40 cellular contexts compared by ENCODE assay signal in the genomic region with DNA sequence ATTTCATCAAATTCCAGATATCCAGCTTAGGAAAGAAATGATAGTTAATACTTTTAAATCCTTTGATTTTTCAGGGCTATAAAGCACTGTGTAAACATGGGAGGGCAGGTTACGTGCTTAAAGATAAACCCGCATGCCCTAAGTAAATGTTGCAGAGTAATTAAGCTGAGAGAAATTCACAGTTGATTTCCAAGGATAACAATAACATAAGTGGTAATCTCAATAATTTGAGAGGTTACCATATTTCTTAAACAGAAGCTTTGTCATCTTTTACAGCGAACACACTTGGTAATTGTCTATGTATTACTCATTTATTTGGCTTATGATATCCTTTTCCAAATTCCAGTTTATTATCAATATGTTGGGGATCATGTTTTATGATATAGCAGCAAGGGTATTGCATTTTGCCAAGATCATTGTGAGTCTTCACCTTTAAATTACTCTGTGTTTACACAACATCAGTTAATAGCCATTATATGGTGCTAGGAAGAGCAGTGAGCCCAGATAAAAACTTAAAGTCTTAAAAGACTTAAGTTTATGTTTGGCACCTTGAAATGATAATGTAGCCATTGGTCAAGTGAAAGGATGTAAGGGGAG. TPM values are rescaled to one million over a fixed set of nuclear protein-coding genes. Genes with fewer than 3 reads are reported as not detected.
"Had no signal": no experiment of that assay in that cellular context is flagged by ENCODE, and none has a peak within 500 bp of the region (broad histone marks: within the 10 kb centered on the region; RNA-seq: fewer than 3 reads in every experiment).

No MANE protein-coding gene starts in this region.

- H3K36me3 Mint-ChIP-seq: activated CD4-positive, alpha-beta memory T cell treated with anti-CD3 and anti-CD28 coated beads for 36 hours; activated naive CD4-positive, alpha-beta T cell treated with anti-CD3 and anti-CD28 coated beads, Interleukin-2, amount 50 U/mL, for 72 hours; T-cell had no signal

- H3K4me3 Mint-ChIP-seq: activated B cell treated with CpG ODN at 0.5 μM for 24 hours; activated CD4-positive, alpha-beta memory T cell treated with anti-CD3 and anti-CD28 coated beads for 36 hours; activated naive CD4-positive, alpha-beta T cell treated with anti-CD3 and anti-CD28 coated beads for 36 hours; activated T-cell treated with anti-CD3 and anti-CD28 coated beads, Interleukin-2, amount 50 U/mL, for 4 hours; activated T-helper 1 cell treated with anti-CD3 and anti-CD28 coated beads, Interleukin-12 subunit alpha, Interleukin-12 subunit beta, Interleukin-2, Interleukin-4 antibody, amounts not matched to agents 30 ng/mL and 10 ng/mL and 1 ng/mL, durations not matched to agents 14 hours and 24 hours and 36 hours; T-cell had no signal

- DNase-seq: activated B cell treated with CpG ODN at 0.5 μM for 24 hours; activated CD4-positive, alpha-beta memory T cell treated with anti-CD3 and anti-CD28 coated beads for 36 hours; activated CD4-positive, alpha-beta T cell treated with anti-CD3 and anti-CD28 coated beads for 4 hours; activated CD4-positive, alpha-beta T cell treated with anti-CD3 and anti-CD28 coated beads, Interleukin-2, amount 50 U/mL, for 1 hour; activated CD4-positive, CD25-positive, alpha-beta regulatory T cell treated with anti-CD3 and anti-CD28 coated beads, Interleukin-2, amount 50 U/mL, for 72 hours; activated CD8-positive, alpha-beta memory T cell treated with anti-CD3 and anti-CD28 coated beads, Interleukin-2, amount 50 U/mL, for 4 hours; activated gamma-delta T cell treated with Interleukin-2 at 50 U/mL for 16 hours; activated naive CD4-positive, alpha-beta T cell treated with anti-CD3 and anti-CD28 coated beads for 36 hours; activated T-cell treated with anti-CD3 and anti-CD28 coated beads for 4 hours; activated T-cell treated with anti-CD3 and anti-CD28 coated beads, Interleukin-2, amount 50 U/mL, for 4 hours; adrenal gland; body of pancreas; KG1; NCI-H1092 treated with DMSO at 0.1 percent for 48 hours; NCI-H1436; NCI-H1694; NCI-H1930; NCI-H2081 treated with DMSO at 0.1 percent for 48 hours; NCI-H226; NCI-H446 treated with DMSO at 0.1 percent for 48 hours; NCI-H524; NCI-H82; NK-92 treated with Interleukin-12 subunit alpha and Interleukin-12 subunit beta, amount 100 ng/mL, for 24 hours; PC-3; Peyer's patch; RPMI8226; SHP77 treated with DMSO at 0.1 percent for 48 hours; SK-N-SH; T-cell; T-helper 2 cell; T-helper 9 cell had no signal

- H3K4me1 ChIP-seq: adrenal gland, body of pancreas, breast epithelium, SJSA1 had no signal

- H3K36me3 ChIP-seq: adrenal gland, breast epithelium, Peyer's patch, SJSA1 had no signal

- H3K9me3 ChIP-seq: adrenal gland, body of pancreas, breast epithelium, Peyer's patch, SJSA1, SK-N-SH had no signal

- H3K27ac ChIP-seq: adrenal gland, body of pancreas, breast epithelium, SJSA1, VCaP had no signal

- ATAC-seq: activated naive CD4-positive, alpha-beta T cell treated with anti-CD3 and anti-CD28 coated beads, Interleukin-2, amount 50 U/mL, for 72 hours; activated T-cell treated with anti-CD3 and anti-CD28 coated beads, Interleukin-2, amount 50 U/mL, for 4 hours; body of pancreas; PC-3; T-cell had no signal

- H3K27me3 Mint-ChIP-seq: activated B cell treated with CpG ODN at 0.5 μM for 24 hours; activated CD4-positive, alpha-beta memory T cell treated with anti-CD3 and anti-CD28 coated beads for 36 hours; T-cell had no signal

- H3K27me3 ChIP-seq: adrenal gland, body of pancreas, breast epithelium, Peyer's patch had no signal

- H3K4me1 Mint-ChIP-seq: activated B cell treated with CpG ODN at 0.5 μM for 24 hours, T-cell had no signal

- H3K27ac Mint-ChIP-seq: activated B cell treated with CpG ODN at 0.5 μM for 24 hours; activated CD4-positive, alpha-beta memory T cell treated with anti-CD3 and anti-CD28 coated beads for 36 hours; activated naive CD4-positive, alpha-beta T cell treated with anti-CD3 and anti-CD28 coated beads for 36 hours; activated naive CD4-positive, alpha-beta T cell treated with anti-CD3 and anti-CD28 coated beads, Interleukin-2, amount 50 U/mL, for 72 hours; activated T-helper 1 cell treated with anti-CD3 and anti-CD28 coated beads, Interleukin-12 subunit alpha, Interleukin-12 subunit beta, Interleukin-2, Interleukin-4 antibody, amounts not matched to agents 30 ng/mL and 10 ng/mL and 1 ng/mL, durations not matched to agents 14 hours and 24 hours and 36 hours; T-cell had no signal

- H3K9me3 Mint-ChIP-seq: activated B cell treated with CpG ODN at 0.5 μM for 24 hours; activated CD4-positive, alpha-beta memory T cell treated with anti-CD3 and anti-CD28 coated beads for 36 hours; activated naive CD4-positive, alpha-beta T cell treated with anti-CD3 and anti-CD28 coated beads for 36 hours; activated naive CD4-positive, alpha-beta T cell treated with anti-CD3 and anti-CD28 coated beads, Interleukin-2, amount 50 U/mL, for 72 hours; activated T-cell treated with anti-CD3 and anti-CD28 coated beads, Interleukin-2, amount 50 U/mL, for 4 hours; activated T-helper 1 cell treated with anti-CD3 and anti-CD28 coated beads, Interleukin-12 subunit alpha, Interleukin-12 subunit beta, Interleukin-2, Interleukin-4 antibody, amounts not matched to agents 30 ng/mL and 10 ng/mL and 1 ng/mL, durations not matched to agents 14 hours and 24 hours and 36 hours; T-cell had no signal

- H3K4me3 ChIP-seq: adrenal gland, body of pancreas, breast epithelium, Peyer's patch, SJSA1 had no signal

RNA-seq across cellular contexts. Expression of a gene that starts 15.4 kb away (rescaled TPM):
- total RNA-seq: activated CD4-positive, alpha-beta memory T cell treated with anti-CD3 and anti-CD28 coated beads for 36 hours; activated naive CD4-positive, alpha-beta T cell treated with anti-CD3 and anti-CD28 coated beads for 36 hours; activated T-cell treated with anti-CD3 and anti-CD28 coated beads, Interleukin-2, amount 50 U/mL, for 4 hours; activated T-helper 1 cell treated with anti-CD3 and anti-CD28 coated beads, Interleukin-12 subunit alpha, Interleukin-12 subunit beta, Interleukin-2, Interleukin-4 antibody, amounts not matched to agents 30 ng/mL and 10 ng/mL and 1 ng/mL, durations not matched to agents 14 hours and 24 hours and 36 hours; PC-3; SJSA1 had no signal

RNA-seq across cellular contexts. Expression of a gene that starts 37.5 kb away (rescaled TPM):
- total RNA-seq: activated B cell treated with CpG ODN at 0.5 μM for 24 hours; activated CD4-positive, alpha-beta memory T cell treated with anti-CD3 and anti-CD28 coated beads for 36 hours; activated naive CD4-positive, alpha-beta T cell treated with anti-CD3 and anti-CD28 coated beads for 36 hours; activated naive CD4-positive, alpha-beta T cell treated with anti-CD3 and anti-CD28 coated beads, Interleukin-2, amount 50 U/mL, for 72 hours; activated T-cell treated with anti-CD3 and anti-CD28 coated beads, Interleukin-2, amount 50 U/mL, for 4 hours; activated T-helper 1 cell treated with anti-CD3 and anti-CD28 coated beads, Interleukin-12 subunit alpha, Interleukin-12 subunit beta, Interleukin-2, Interleukin-4 antibody, amounts not matched to agents 30 ng/mL and 10 ng/mL and 1 ng/mL, durations not matched to agents 14 hours and 24 hours and 36 hours; adrenal gland; astrocyte; body of pancreas; breast epithelium; cardiac septum; LHCN-M2; M059J; PC-3; SJSA1; T-cell had no signal
- polyA plus RNA-seq: adrenal gland had no signal
